In genomic region chr10:46517541-46517940, GRCh38 we compare ENCODE assay signal across 1 cellular context.
TF ChIP-seq lines count a peak whose summit lies in the region.

No MANE protein-coding gene starts in this region.

TF ChIP-seq in A549, 52 proteins besides CTCF, POLR2A, EP300 and RAD21:
- TF ChIP-seq MAZ (IDR thresholded peaks at IDR 0.05; ENCODE audit: borderline replicate concordance, low read depth, low read length) (no peak), E2F6 (IDR thresholded peaks at IDR 0.05; ENCODE audit: borderline replicate concordance, low read depth) (no peak), EHF (CRISPR knock-in tag; IDR thresholded peaks at IDR 0.05) (no peak), RNF2 (IDR thresholded peaks at IDR 0.05; ENCODE audit: borderline replicate concordance, low read depth) (no peak), JUN (IDR thresholded peaks at IDR 0.05) (no peak), FOSL2 (IDR thresholded peaks at IDR 0.05) (no peak), FOSL2 (CRISPR knock-in tag; IDR thresholded peaks at IDR 0.05) (no peak), CBX2 (IDR thresholded peaks at IDR 0.05; ENCODE audit: borderline replicate concordance, low read depth) (no peak)
- TF ChIP-seq, protein P1, sequence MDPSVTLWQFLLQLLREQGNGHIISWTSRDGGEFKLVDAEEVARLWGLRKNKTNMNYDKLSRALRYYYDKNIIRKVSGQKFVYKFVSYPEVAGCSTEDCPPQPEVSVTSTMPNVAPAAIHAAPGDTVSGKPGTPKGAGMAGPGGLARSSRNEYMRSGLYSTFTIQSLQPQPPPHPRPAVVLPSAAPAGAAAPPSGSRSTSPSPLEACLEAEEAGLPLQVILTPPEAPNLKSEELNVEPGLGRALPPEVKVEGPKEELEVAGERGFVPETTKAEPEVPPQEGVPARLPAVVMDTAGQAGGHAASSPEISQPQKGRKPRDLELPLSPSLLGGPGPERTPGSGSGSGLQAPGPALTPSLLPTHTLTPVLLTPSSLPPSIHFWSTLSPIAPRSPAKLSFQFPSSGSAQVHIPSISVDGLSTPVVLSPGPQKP (IDR thresholded peaks at IDR 0.05; ENCODE audit: low read depth, low read length) = no peak
- TF ChIP-seq, protein P2, sequence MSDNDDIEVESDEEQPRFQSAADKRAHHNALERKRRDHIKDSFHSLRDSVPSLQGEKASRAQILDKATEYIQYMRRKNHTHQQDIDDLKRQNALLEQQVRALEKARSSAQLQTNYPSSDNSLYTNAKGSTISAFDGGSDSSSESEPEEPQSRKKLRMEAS (IDR thresholded peaks at IDR 0.05) = no peak
TF ChIP-seq in A549: peak in this region for 0.
